In genomic region chr17:4740025-4740351, GRCh38 we compare ENCODE assay signal across 10 cellular contexts. TPM values are rescaled to one million over a fixed set of nuclear protein-coding genes. Genes with fewer than 3 reads are reported as not detected.
DNase-seq lines count a peak whose midpoint lies in the region; ATAC-seq and TF ChIP-seq lines count a peak whose summit lies in the region.
"Had no signal": no experiment of that assay in that cellular context is flagged by ENCODE, and none has a peak within 500 bp of the region (broad histone marks: within the 10 kb centered on the region; RNA-seq: fewer than 3 reads in every experiment).

No MANE protein-coding gene starts in this region.

- H3K27ac ChIP-seq in heart right ventricle (peak overlapping the region in 6 of 10 donors; percentile 60 to 82 (median 74)), urinary bladder (ENCODE audit: low read depth) (no peak overlapping the region)

- H3K36me3 ChIP-seq in heart right ventricle (peaks cover 0 to 4% (median 0%) of the 10 kb centered on the region in 9 donors), urinary bladder (ENCODE audit: insufficient read depth) (no peaks in the 10 kb centered on the region)

- H3K4me3 ChIP-seq in heart right ventricle (peak overlapping the region; percentile 50 to 95 (median 84)), cardiac fibroblast (replicated peaks in 1 of 2; ENCODE audit: low read depth in 2 of 2, low read length in 2 of 2) (peak overlapping the region; percentile 60 to 69), mononuclear cell (ENCODE audit: low read length) (peak overlapping the region; percentile 60), urinary bladder (ENCODE audit: low read depth, low read length) (peak overlapping the region; percentile 64)

- H3K9me3 ChIP-seq in heart right ventricle: no peaks in the 10 kb centered on the region
- H3K9me3 ChIP-seq in mononuclear cell (ENCODE audit: low read depth, low read length): no peaks in the 10 kb centered on the region

- no peak for ATAC-seq in heart right ventricle
- ATAC-seq in GM19328 (IDR thresholded peaks at IDR 0.05; ENCODE audit: unreplicated experiment): no peak

- DNase-seq in heart right ventricle: no peak
- no peak for DNase-seq in cardiac septum (ENCODE audit: low spot score)
- no peak for DNase-seq in cardiac fibroblast (ENCODE audit: low read depth in 2 of 2)
- no peak for DNase-seq in germinal center (ENCODE audit: low spot score)
- DNase-seq in MV-4-11 (lab: John Stamatoyannopoulos, UW): no peak
- DNase-seq: T1000 had no signal

- intact Hi-C loops in heart right ventricle (cut with DNase I) (loop anchor here in 2 of 10 donors (5.0 kb wide), 2 partner anchors 42 to 47 kb away; partner anchors contain the start of genes GLTPD2 (in 1 of the 2) and VMO1 (in 1 of the 2)), cardiac septum (cut with DNase I) (no loop called here)

- peaks cover 2 to 44% (median 15%) of the 10 kb centered on the region in 9 donors for H3K4me1 ChIP-seq in heart right ventricle
- peaks cover 41% of the 10 kb centered on the region for H3K4me1 ChIP-seq in mononuclear cell (ENCODE audit: insufficient read depth, low read length)
- H3K4me1 ChIP-seq in urinary bladder (ENCODE audit: insufficient read depth): no peaks in the 10 kb centered on the region

- peaks cover 0 to 47% (median 14%) of the 10 kb centered on the region in 7 donors for H3K27me3 ChIP-seq in heart right ventricle
- H3K27me3 ChIP-seq in mononuclear cell (ENCODE audit: insufficient read depth, low read length): peaks cover 25% of the 10 kb centered on the region

- TF ChIP-seq CTCF in heart right ventricle (IDR thresholded peaks at IDR 0.05): no peak
- TF ChIP-seq CTCF in cardiac fibroblast (IDR thresholded peaks at IDR 0.05; ENCODE audit: low read depth, low read length): no peak

- 13 to 17% methylated on average over 13 of the region's 13 CpGs for WGBS in heart right ventricle, 2 donors
- 12% methylated on average over 13 of the region's 13 CpGs for WGBS in urinary bladder

RNA-seq across cellular contexts. Expression of gene CXCL16, which starts 0.3 kb away (rescaled TPM):
- total RNA-seq in heart right ventricle (10 to 100 TPM in 1 of 10 donors, 1 to 10 TPM in 9; 2.8 to 29.6 (median 4.2) TPM), cardiac septum (3.6 TPM), mononuclear cell (32.6 TPM), urinary bladder (3.2 TPM)
- polyA plus RNA-seq in heart right ventricle (1 to 10 TPM; 1.5 to 3.3 TPM), urinary bladder (14.3 TPM)

RNA-seq across cellular contexts. Expression of gene ZMYND15, which starts 0.4 kb away (rescaled TPM):
- total RNA-seq in heart right ventricle (1 to 10 TPM in 1 of 10 donors, under 1 TPM in 8, not detected in 1; 0.15 to 2.1 (median 0.38) TPM), cardiac septum (0.40 TPM), mononuclear cell (1.3 TPM), urinary bladder (0.42 TPM)
- polyA plus RNA-seq in heart right ventricle (under 1 TPM; 0.20 to 0.22 TPM), urinary bladder (0.60 TPM)
- total RNA-seq: Daoy had no signal

RNA-seq across cellular contexts. Expression of gene MED11, which starts 8.8 kb away (rescaled TPM):
- total RNA-seq in heart right ventricle (10 to 100 TPM; 11.9 to 21.7 (median 17.5) TPM), cardiac septum (19.9 TPM), mononuclear cell (4.8 TPM), urinary bladder (13.1 TPM)
- polyA plus RNA-seq in heart right ventricle (10 to 100 TPM; 23.9 to 57.1 TPM), urinary bladder (31.7 TPM)

RNA-seq across cellular contexts. Expression of gene ARRB2, which starts 29.6 kb away (rescaled TPM):
- 10 to 100 TPM; 10.8 to 53.5 (median 17.2) TPM for total RNA-seq in heart right ventricle
- polyA plus RNA-seq in heart right ventricle: 10 to 100 TPM; 13.4 to 33.4 TPM
- 20.8 TPM for total RNA-seq in cardiac septum
- 201 TPM for total RNA-seq in mononuclear cell
- total RNA-seq in urinary bladder: 8.5 TPM
- polyA plus RNA-seq in urinary bladder: 26.3 TPM

RNA-seq across cellular contexts. Expression of gene TM4SF5, which starts 31.7 kb away (rescaled TPM):
- total RNA-seq in heart right ventricle (not detected), cardiac septum (not detected), mononuclear cell (not detected), urinary bladder (not detected)
- polyA plus RNA-seq in heart right ventricle (not detected), urinary bladder (0.18 TPM)
- total RNA-seq: Daoy had no signal
